In genomic region chr15:101056366-101057334, GRCh38 we compare ENCODE assay signal across 1 cellular context.
TF ChIP-seq lines count a peak whose summit lies in the region.

No MANE protein-coding gene starts in this region.

TF ChIP-seq in SK-N-SH treated with all-trans-retinoic acid at 6 μM for 48 hours, 23 proteins besides CTCF, POLR2A, EP300 and RAD21 (continued from another document):
- TF ChIP-seq TSHZ2 (CRISPR knock-in tag; IDR thresholded peaks at IDR 0.05) (no peak), ZNF8 (CRISPR knock-in tag; IDR thresholded peaks at IDR 0.05) (no peak), TCF4 (CRISPR knock-in tag; IDR thresholded peaks at IDR 0.05; ENCODE audit: borderline replicate concordance) (no peak)
